16 cellular contexts compared by ENCODE assay signal in genomic region chr2:154455201-154455600, GRCh38.
DNase-seq lines count a peak whose midpoint lies in the region; ATAC-seq and TF ChIP-seq lines count a peak whose summit lies in the region.
"Had no signal": no experiment of that assay in that cellular context is flagged by ENCODE, and none has a peak within 500 bp of the region (broad histone marks: within the 10 kb centered on the region; RNA-seq: fewer than 3 reads in every experiment).

No MANE protein-coding gene starts in this region.

- H3K9ac ChIP-seq in DND-41 (ENCODE audit: low read depth, low read length) (no peak overlapping the region), Loucy (ENCODE audit: low read depth, low read length, poor library complexity, severe bottlenecking) (peak overlapping the region; percentile 58)

- H3K36me3 ChIP-seq in DND-41 (ENCODE audit: insufficient read depth, low read length) (no peaks in the 10 kb centered on the region), Loucy (ENCODE audit: insufficient read depth, low read length) (no peaks in the 10 kb centered on the region)
- H3K36me3 ChIP-seq: prostate gland had no signal

- H4K20me1 ChIP-seq in DND-41 (ENCODE audit: insufficient read depth, low read length) (no peaks in the 10 kb centered on the region), Loucy (ENCODE audit: insufficient read depth, low read length, poor library complexity, severe bottlenecking) (no peaks in the 10 kb centered on the region)

- peak overlapping the region; percentile 38; the same call in 1 of the 2 replicates for H3K4me2 ChIP-seq in DND-41 (ENCODE audit: insufficient read depth, low read length)
- H3K4me2 ChIP-seq in Loucy (ENCODE audit: low read depth, low read length, poor library complexity, severe bottlenecking) = peak overlapping the region; percentile 71

- H3K9me3 ChIP-seq in DND-41 (ENCODE audit: insufficient read depth, low read length, severe bottlenecking) (no peaks in the 10 kb centered on the region), Loucy (ENCODE audit: insufficient read depth, low read depth, low read length) (no peaks in the 10 kb centered on the region)
- H3K9me3 ChIP-seq: prostate gland had no signal

- H3K9me2 ChIP-seq in Loucy (replicated peaks; ENCODE audit: low read depth, low read length) = no peaks in the 10 kb centered on the region

- H3K79me2 ChIP-seq in DND-41 (ENCODE audit: insufficient read depth, low read length) (no peaks in the 10 kb centered on the region), Loucy (ENCODE audit: insufficient read depth, low read length) (no peaks in the 10 kb centered on the region)

- H3K4me1 ChIP-seq in DND-41 (ENCODE audit: insufficient read depth, low read length) (no peaks in the 10 kb centered on the region), Loucy (ENCODE audit: insufficient read depth, low read length, poor library complexity, severe bottlenecking) (peaks cover 16% of the 10 kb centered on the region)
- H3K4me1 ChIP-seq: prostate gland had no signal

- ATAC-seq in DND-41 (ENCODE audit: insufficient read depth, low read depth) (no peak), esophagus mucosa (no peak), GM21528 (IDR thresholded peaks at IDR 0.05; ENCODE audit: low FRiP score, unreplicated experiment) (no peak), GM21381 (IDR thresholded peaks at IDR 0.05; ENCODE audit: unreplicated experiment) (no peak)
- ATAC-seq: CD8-positive, alpha-beta T cell; stimulated activated memory B cell treated with anti-CD40 and anti-IgM and Interleukin-4, amounts not matched to agents 10 μg/mL and 1 μg/mL and 100 μg/mL, for 72 hours had no signal

- no peak overlapping the region for H3K4me3 ChIP-seq in DND-41 (ENCODE audit: low read depth in 1 of 2, low read length in 2 of 2)
- H3K4me3 ChIP-seq in Loucy (ENCODE audit: low read length, poor library complexity, severe bottlenecking) = peak overlapping the region; percentile 70
- peak overlapping the region; percentile 35 for H3K4me3 ChIP-seq in skeletal muscle cell (ENCODE audit: low read depth, low read length)
- H3K4me3 ChIP-seq: prostate gland had no signal

- no peak overlapping the region for H3K27ac ChIP-seq in DND-41 (ENCODE audit: low read length)
- H3K27ac ChIP-seq: prostate gland had no signal

- no peaks in the 10 kb centered on the region for H3K27me3 ChIP-seq in DND-41 (ENCODE audit: insufficient read depth, low read length, poor library complexity)
- no peaks in the 10 kb centered on the region for H3K27me3 ChIP-seq in Loucy (ENCODE audit: insufficient read depth, low read length, poor library complexity, severe bottlenecking)

- H2AFZ ChIP-seq in DND-41 (ENCODE audit: low read depth, low read length) (peak overlapping the region; percentile 31; the same call in 1 of the 2 replicates), Loucy (ENCODE audit: low read length) (peak overlapping the region; percentile 87)

- no peak for DNase-seq in DND-41
- peak; percentile 6 for DNase-seq in fibroblast of gingiva (ENCODE audit: low read depth)
- DNase-seq in skeletal muscle cell (ENCODE audit: low read depth) = no peak
- DNase-seq in T-helper 9 cell = no peak
- DNase-seq: activated CD4-positive, CD25-positive, alpha-beta regulatory T cell treated with anti-CD3 and anti-CD28 coated beads, Interleukin-2, amount 50 U/mL, for 72 hours; activated naive CD8-positive, alpha-beta T cell treated with anti-CD3 and anti-CD28 coated beads, Interleukin-2, amount 10 ng/mL, durations not matched to agents 7 days and 5 days; CD8-positive, alpha-beta T cell; immature natural killer cell; MM.1S; stimulated activated CD4-positive, alpha-beta T cell treated with anti-CD3 and anti-CD28 coated beads, Interleukin-4, amount 100 ng/mL, for 4 hours had no signal

- TF ChIP-seq CTCF in DND-41 (IDR thresholded peaks at IDR 0.05; ENCODE audit: borderline replicate concordance, extremely low read depth, low read length, poor library complexity, severe bottlenecking) (no peak), Loucy (conservative IDR thresholded peaks at IDR 0.05; ENCODE audit: low read length) (no peak)

- H3F3A ChIP-seq in Loucy (ENCODE audit: low read depth) = no peaks in the 10 kb centered on the region

Comparison
In these comparisons a context has a peak if more than half of its experiments do, and no peak if none do; other contexts are left out.
1. H3K4me3 ChIP-seq: peak in Loucy (single experiment) and skeletal muscle cell (single experiment); none in DND-41 (0 of 2).